In the genomic region with DNA sequence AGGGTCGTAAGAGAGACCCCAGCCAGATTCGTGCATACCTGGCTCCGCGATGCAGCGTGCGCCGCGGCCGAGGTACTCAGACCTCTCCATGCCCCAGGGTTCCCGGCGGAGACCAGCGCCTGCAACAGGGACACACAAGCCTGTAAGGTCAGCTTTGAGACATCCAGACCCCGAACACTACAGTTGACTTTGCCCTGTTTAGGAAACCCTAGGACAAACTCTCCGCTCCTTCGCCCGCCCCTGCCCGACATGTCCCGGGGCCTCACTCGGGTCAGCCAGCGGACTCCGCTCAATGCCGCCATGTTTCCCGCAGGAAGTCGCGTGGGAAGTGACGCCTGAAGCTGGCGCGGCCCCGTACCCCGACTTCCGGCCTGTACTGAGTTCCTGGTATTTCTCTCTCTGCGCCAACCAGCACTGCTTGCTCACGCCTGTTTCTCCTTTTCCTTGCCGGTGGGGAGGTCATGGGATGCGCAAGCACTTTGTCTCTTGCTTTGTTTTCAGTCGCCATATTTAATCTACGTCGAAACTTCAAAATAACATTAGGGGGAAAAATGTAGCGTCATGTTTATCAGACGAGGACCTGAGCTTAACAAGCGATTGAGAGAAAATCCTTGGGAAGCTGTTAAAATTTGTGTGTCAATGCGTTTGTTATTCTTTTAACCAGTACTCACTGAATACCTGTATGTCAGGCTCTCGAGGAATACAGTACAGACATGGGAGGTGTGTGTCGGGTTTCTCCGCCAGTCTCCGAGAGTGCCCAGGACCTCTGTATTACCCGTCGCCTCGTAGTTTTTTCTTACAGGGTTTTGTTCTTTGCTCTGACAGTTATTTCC, we compare ENCODE assay signal across 8 cellular contexts. TPM values are rescaled to one million over a fixed set of nuclear protein-coding genes. Genes with fewer than 3 reads are reported as not detected.
A peak's percentile ranks its signal among the peaks of the same experiment; 100 is the strongest.
DNase-seq lines count a peak whose midpoint lies in the region; ATAC-seq and TF ChIP-seq lines count a peak whose summit lies in the region.

A gene (minus strand): TSS at position 330 of the 833 bp plus-strand sequence. CDS start 28 bp downstream, at position 302.

- no peaks in the 10 kb centered on the region for H3K9me2 ChIP-seq in OCI-LY7 (ENCODE audit: insufficient read depth, low read length)

- POLR2A ChIA-PET in OCI-LY7 (lab: Charles Lee), result interaction anchor here (0.6 to 2.2 kb wide), 4 partner anchors 10 to 206 kb away, joined by 3 to 24 read pairs (median 11); no protein-coding TSS in a partner anchor

- H3K27me3 Mint-ChIP-seq in Calu3 (ENCODE audit: unreplicated experiment), result peaks cover 18% of the 10 kb centered on the region

- H3K27ac Mint-ChIP-seq in Calu3 (ENCODE audit: unreplicated experiment), result peak within 1 kb of the TSS; percentile 86

- H3K36me3 Mint-ChIP-seq in Calu3 (ENCODE audit: insufficient read depth, unreplicated experiment), result peaks cover 41% of the 10 kb centered on the region

- intact Hi-C loops in Calu3 (cut with micrococcal nuclease; ENCODE audit: unreplicated experiment) (no loop called here), OCI-LY7 (cut with micrococcal nuclease; ENCODE audit: unreplicated experiment) (no loop called here)

- peaks cover 19% of the 10 kb centered on the region for H3K79me2 ChIP-seq in OCI-LY7 (ENCODE audit: insufficient read depth, low read depth, low read length)

- H3K9me3 ChIP-seq in OCI-LY7 (ENCODE audit: low read length) (no peaks in the 10 kb centered on the region), mononuclear cell (ENCODE audit: low read depth, low read length) (no peaks in the 10 kb centered on the region)

- peaks cover 44% of the 10 kb centered on the region for H3K36me3 ChIP-seq in OCI-LY7 (ENCODE audit: insufficient read depth, low read length)

- H4K20me1 ChIP-seq in OCI-LY7 (ENCODE audit: insufficient read depth, low read length), result no peaks in the 10 kb centered on the region

- H3K9me3 Mint-ChIP-seq in Calu3 (ENCODE audit: low read depth, unreplicated experiment), result no peaks in the 10 kb centered on the region

- peak within 1 kb of the TSS; percentile 89; the same call in 1 of the 2 replicates for H2AFZ ChIP-seq in OCI-LY7 (ENCODE audit: low read length)

- H3K4me1 ChIP-seq in OCI-LY7 (ENCODE audit: insufficient read depth, low read length, poor library complexity, severe bottlenecking) (peaks cover 21% of the 10 kb centered on the region), mononuclear cell (ENCODE audit: insufficient read depth, low read length) (peaks cover 16% of the 10 kb centered on the region)

- H3K4me1 Mint-ChIP-seq in Calu3 (ENCODE audit: low read depth, unreplicated experiment), result peaks cover 15% of the 10 kb centered on the region

- CTCF ChIA-PET in Calu3 (lab: Charles Lee), result interaction anchor here (0.7 to 1.4 kb wide), 3 partner anchors 9 to 12 kb away, joined by 3 to 5 read pairs (median 4); a partner anchor contains a TSS
- CTCF ChIA-PET in OCI-LY7 (lab: Charles Lee; ENCODE audit: unreplicated experiment), result no interaction called here

- peak within 1 kb of the TSS; percentile 85 for H3K4me3 Mint-ChIP-seq in Calu3 (ENCODE audit: low read depth, unreplicated experiment)

- H3K4me3 ChIP-seq in OCI-LY7 (ENCODE audit: low read depth, low read length, poor library complexity, severe bottlenecking) (peak within 1 kb of the TSS; percentile 97), mononuclear cell (ENCODE audit: low read length) (peak within 1 kb of the TSS; percentile 80)

- H3K27me3 ChIP-seq in mononuclear cell (ENCODE audit: insufficient read depth, low read length), result no peaks in the 10 kb centered on the region

- DNase-seq in Calu3 (peak; percentile 83), HuH-7.5 (ENCODE audit: low spot score) (peak; percentile 83), OCI-LY7 (ENCODE audit: low spot score) (peak; percentile 87), activated T-cell treated with anti-CD3 and anti-CD28 coated beads for 24 hours (ENCODE audit: low read depth) (peak; percentile 91), epidermal melanocyte (ENCODE audit: insufficient read length, low spot score) (peak; percentile 92)
- peak; percentile 78 to 83 for DNase-seq in stimulated activated CD8-positive, alpha-beta memory T cell treated with anti-CD3 and anti-CD28 coated beads, Interleukin-4, amount 100 ng/mL, for 1 hour (ENCODE audit: low read depth in 2 of 2, low spot score in 1 of 2)

- TF ChIP-seq CTCF in Calu3 (IDR thresholded peaks at IDR 0.05; ENCODE audit: unreplicated experiment), result no peak
- TF ChIP-seq CTCF in OCI-LY7 (conservative IDR thresholded peaks at IDR 0.05; ENCODE audit: low read length), result no peak

- BruUV-seq in Calu3 (replicated peaks; lab: Mats Ljungman, UMichigan), result TSS peak; percentile 99
- TSS peak; percentile 100 for BruUV-seq in OCI-LY7 (replicated peaks; lab: Mats Ljungman, UMichigan)

- H3K4me2 ChIP-seq in OCI-LY7 (ENCODE audit: low read length), result peak within 1 kb of the TSS; percentile 92

- peak; percentile 86 for ATAC-seq in GM21447 (IDR thresholded peaks at IDR 0.05; ENCODE audit: unreplicated experiment)

- peak within 1 kb of the TSS; percentile 74 for H3K27ac ChIP-seq in OCI-LY7 (ENCODE audit: low read depth, low read length, poor library complexity, severe bottlenecking)

RNA-seq across cellular contexts. Expression of the gene that starts here (rescaled TPM):
- total RNA-seq in Calu3 (2022) (73.6 and 74.8 TPM in 2 replicates), OCI-LY7 (2022) (123 and 142 TPM in 2 replicates), mononuclear cell (103 TPM)
- total RNA-seq in OCI-LY7 (2014; rRNA removed; shearing (Covaris generic)), result 154 and 162 TPM in 2 replicates

Comparison
In these comparisons a context has a peak if more than half of its experiments do, and no peak if none do; other contexts are left out.
1. Peak in every context shown above with its lines: DNase-seq, ATAC-seq, H3K4me3 ChIP-seq and H3K27ac ChIP-seq.